Comparison of ENCODE assay signal across 12 cellular contexts in genomic region chr17:15513058-15513858, GRCh38. TPM values are rescaled to one million over a fixed set of nuclear protein-coding genes. Genes with fewer than 3 reads are reported as not detected.
DNase-seq lines count a peak whose midpoint lies in the region; ATAC-seq and TF ChIP-seq lines count a peak whose summit lies in the region.
"Had no signal": no experiment of that assay in that cellular context is flagged by ENCODE, and none has a peak within 500 bp of the region (broad histone marks: within the 10 kb centered on the region; RNA-seq: fewer than 3 reads in every experiment).

No MANE protein-coding gene starts in this region.

- intact Hi-C loops in left ventricle myocardium inferior (cut with micrococcal nuclease) (no loop called here), heart left ventricle (cut with DNase I) (no loop called here), prostate gland (cut with DNase I) (no loop called here), uterus (cut with DNase I; ENCODE audit: low total_unique reads) (no loop called here)

- no peak overlapping the region for H3K27ac Mint-ChIP-seq in stimulated activated effector memory CD8-positive, alpha-beta T cell treated with anti-CD3 and anti-CD28 coated beads, Interleukin-12 subunit alpha, Interleukin-12 subunit beta, amount 100 ng/mL, for 72 hours
- H3K27ac Mint-ChIP-seq: naive B cell had no signal

- H3K27me3 ChIP-seq in left ventricle myocardium inferior (ENCODE audit: low read depth): no peaks in the 10 kb centered on the region
- no peaks in the 10 kb centered on the region for H3K27me3 ChIP-seq in heart left ventricle
- no peaks in the 10 kb centered on the region for H3K27me3 ChIP-seq in prostate gland (replicated peaks; ENCODE audit: insufficient read depth)
- H3K27me3 ChIP-seq in uterus: no peaks in the 10 kb centered on the region

- H3K4me1 ChIP-seq in left ventricle myocardium inferior (peaks cover 29% of the 10 kb centered on the region), heart left ventricle (peaks cover 0 to 30% (median 14%) of the 10 kb centered on the region in 12 donors), prostate gland (replicated peaks) (no peaks in the 10 kb centered on the region), uterus (peaks cover 0 to 6% of the 10 kb centered on the region in 2 donors)

- H3K9me3 ChIP-seq in left ventricle myocardium inferior (replicated peaks): no peaks in the 10 kb centered on the region
- H3K9me3 ChIP-seq in heart left ventricle: no peaks in the 10 kb centered on the region
- no peaks in the 10 kb centered on the region for H3K9me3 ChIP-seq in prostate gland
- H3K9me3 ChIP-seq in uterus: no peaks in the 10 kb centered on the region

- no peak overlapping the region for H3K4me3 ChIP-seq in left ventricle myocardium inferior
- no peak overlapping the region for H3K4me3 ChIP-seq in heart left ventricle
- no peak overlapping the region for H3K4me3 ChIP-seq in prostate gland
- H3K4me3 ChIP-seq in uterus: no peak overlapping the region

- H3K27ac ChIP-seq in left ventricle myocardium inferior (replicated peaks) (peak overlapping the region; percentile 22), heart left ventricle (peak overlapping the region in 4 of 12 donors; percentile 35 to 45 (median 39)), prostate gland (peak overlapping the region; percentile 26 to 44), uterus (peak overlapping the region; percentile 65 to 91)

- ATAC-seq in heart left ventricle (no peak), GM19324 (IDR thresholded peaks at IDR 0.05; ENCODE audit: low FRiP score, unreplicated experiment) (no peak)
- no peak for ATAC-seq in stimulated activated effector memory CD8-positive, alpha-beta T cell treated with anti-CD3 and anti-CD28 coated beads, Interleukin-12 subunit alpha, Interleukin-12 subunit beta, amount 100 ng/mL, for 72 hours

- DNase-seq in left ventricle myocardium inferior (no peak), heart left ventricle (no peak), foreskin melanocyte (peak; percentile 54), prostate gland (ENCODE audit: low spot score) (no peak), uterus (no peak), DMS53 treated with DMSO at 0.1 percent for 48 hours (lab: John Stamatoyannopoulos, UW; ENCODE audit: unreplicated experiment) (no peak)
- no peak for DNase-seq in stimulated activated effector memory CD8-positive, alpha-beta T cell treated with anti-CD3 and anti-CD28 coated beads, Interleukin-12 subunit alpha, Interleukin-12 subunit beta, amount 100 ng/mL, for 72 hours (ENCODE audit: low spot score in 2 of 2)
- DNase-seq: amniotic stem cell, naive B cell, NCI-H524, Right ventricle myocardium superior had no signal

- peaks cover 16% of the 10 kb centered on the region for H3K36me3 Mint-ChIP-seq in stimulated activated effector memory CD8-positive, alpha-beta T cell treated with anti-CD3 and anti-CD28 coated beads, Interleukin-12 subunit alpha, Interleukin-12 subunit beta, amount 100 ng/mL, for 72 hours

- WGBS in heart left ventricle, 4 donors: 72 to 81% (median 74%) methylated on average over 7 of the region's 7 CpGs
- WGBS in prostate gland: 39% methylated on average over 7 of the region's 7 CpGs

- TF ChIP-seq POLR2A in heart left ventricle (IDR thresholded peaks at IDR 0.05) (no peak), prostate gland (IDR thresholded peaks at IDR 0.05) (no peak), uterus (IDR thresholded peaks at IDR 0.05) (no peak)

- H3K4me1 Mint-ChIP-seq in stimulated activated effector memory CD8-positive, alpha-beta T cell treated with anti-CD3 and anti-CD28 coated beads, Interleukin-12 subunit alpha, Interleukin-12 subunit beta, amount 100 ng/mL, for 72 hours: peaks cover 15% of the 10 kb centered on the region

- TF ChIP-seq CTCF in left ventricle myocardium inferior (IDR thresholded peaks at IDR 0.05; ENCODE audit: borderline replicate concordance) (no peak), heart left ventricle (IDR thresholded peaks at IDR 0.05) (no peak), prostate gland (IDR thresholded peaks at IDR 0.05) (no peak), uterus (IDR thresholded peaks at IDR 0.05) (no peak)

- H3K36me3 ChIP-seq in left ventricle myocardium inferior (peaks cover 12% of the 10 kb centered on the region), heart left ventricle (peaks cover 0 to 24% (median 6%) of the 10 kb centered on the region in 9 donors), prostate gland (peaks cover 0 to 5% of the 10 kb centered on the region in 2 donors), uterus (no peaks in the 10 kb centered on the region)

- H3K4me3 Mint-ChIP-seq in stimulated activated effector memory CD8-positive, alpha-beta T cell treated with anti-CD3 and anti-CD28 coated beads, Interleukin-12 subunit alpha, Interleukin-12 subunit beta, amount 100 ng/mL, for 72 hours: no peak overlapping the region

- H3K9me3 Mint-ChIP-seq in stimulated activated effector memory CD8-positive, alpha-beta T cell treated with anti-CD3 and anti-CD28 coated beads, Interleukin-12 subunit alpha, Interleukin-12 subunit beta, amount 100 ng/mL, for 72 hours: no peaks in the 10 kb centered on the region
- H3K9me3 Mint-ChIP-seq: naive B cell had no signal

RNA-seq across cellular contexts. Expression of gene CDRT4, which starts 45.8 kb away (rescaled TPM):
- total RNA-seq in left ventricle myocardium inferior (1.4 TPM), heart left ventricle (1 to 10 TPM in 3 of 9 donors, under 1 TPM in 4, not detected in 2; 0.56 to 4.7 (median 0.96) TPM), prostate gland (10 to 100 TPM in 1 of 2 donors, 1 to 10 TPM in 1; 8.5 to 13.0 TPM), uterus (10 to 100 TPM in 1 of 4 donors, 1 to 10 TPM in 2, under 1 TPM in 1; 0.29 to 22.8 (median 4.2) TPM)
- polyA plus RNA-seq in heart left ventricle: 1 to 10 TPM in 1 of 2 donors, under 1 TPM in 1; 0.12 to 1.9 TPM

RNA-seq across cellular contexts. Expression of gene TVP23C, which starts 50.0 kb away (rescaled TPM):
- total RNA-seq in left ventricle myocardium inferior (4.8 TPM), heart left ventricle (1 to 10 TPM; 1.9 to 8.7 (median 5.8) TPM), prostate gland (10 to 100 TPM; 16.9 to 19.4 TPM), uterus (10 to 100 TPM; 19.4 to 62.4 (median 44.7) TPM)
- 1 to 10 TPM; 4.5 to 5.2 TPM for polyA plus RNA-seq in heart left ventricle
